In the genomic region with DNA sequence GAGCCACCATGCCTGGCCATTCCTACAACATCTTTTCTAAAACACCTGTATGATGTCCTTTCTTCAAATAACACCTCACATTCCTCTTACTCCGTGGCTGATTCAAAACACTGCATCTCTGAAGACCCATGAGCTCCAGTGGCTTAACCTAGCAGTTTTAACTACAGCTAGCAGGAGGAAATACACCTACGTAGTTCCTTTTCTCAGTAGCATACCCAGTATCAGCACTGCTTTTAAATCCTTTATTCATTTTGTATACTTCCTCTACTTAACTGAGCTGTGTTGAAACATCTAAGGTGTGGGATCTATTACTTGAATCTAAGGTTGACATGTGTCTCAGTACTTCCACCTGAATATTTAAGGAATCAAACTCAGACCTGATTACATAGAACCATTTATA, we compare ENCODE assay signal across 22 cellular contexts.
DNase-seq lines count a peak whose midpoint lies in the region; ATAC-seq and TF ChIP-seq lines count a peak whose summit lies in the region.
"Had no signal": no experiment of that assay in that cellular context is flagged by ENCODE, and none has a peak within 500 bp of the region (broad histone marks: within the 10 kb centered on the region; RNA-seq: fewer than 3 reads in every experiment).

No MANE protein-coding gene starts in this region.

- H3K4me1 Mint-ChIP-seq in activated T-helper 1 cell treated with anti-CD3 and anti-CD28 coated beads, Interleukin-12 subunit alpha, Interleukin-12 subunit beta, Interleukin-2, Interleukin-4 antibody, amounts not matched to agents 30 ng/mL and 10 ng/mL and 1 ng/mL, durations not matched to agents 14 hours and 24 hours and 36 hours (ENCODE audit: low read depth): peaks cover 11% of the 10 kb centered on the region
- H3K4me1 Mint-ChIP-seq: B cell had no signal

- ATAC-seq in GM18519 (IDR thresholded peaks at IDR 0.05; ENCODE audit: low FRiP score, unreplicated experiment) (peak; percentile 65), GM21360 (IDR thresholded peaks at IDR 0.05; ENCODE audit: unreplicated experiment) (peak; percentile 64), HG03432 (IDR thresholded peaks at IDR 0.05; ENCODE audit: unreplicated experiment) (peak; percentile 70), esophagus mucosa (peak; percentile 51), left cardiac atrium (no peak), SK-N-SH treated with all-trans-retinoic acid at 6 μM for 48 hours (no peak)
- ATAC-seq: A549, Right ventricle myocardium inferior had no signal

- intact Hi-C loops in activated T-helper 1 cell treated with anti-CD3 and anti-CD28 coated beads, Interleukin-12 subunit alpha, Interleukin-12 subunit beta, Interleukin-2, Interleukin-4 antibody, amounts not matched to agents 30 ng/mL and 10 ng/mL and 1 ng/mL, durations not matched to agents 14 hours and 24 hours and 36 hours (cut with micrococcal nuclease): no loop called here
- intact Hi-C loops in left cardiac atrium (cut with DNase I): no loop called here

- H3K27ac Mint-ChIP-seq in activated T-helper 1 cell treated with anti-CD3 and anti-CD28 coated beads, Interleukin-12 subunit alpha, Interleukin-12 subunit beta, Interleukin-2, Interleukin-4 antibody, amounts not matched to agents 30 ng/mL and 10 ng/mL and 1 ng/mL, durations not matched to agents 14 hours and 24 hours and 36 hours: no peak overlapping the region
- H3K27ac Mint-ChIP-seq: B cell, CD14-positive monocyte had no signal

- H3K9me3 Mint-ChIP-seq in activated T-helper 1 cell treated with anti-CD3 and anti-CD28 coated beads, Interleukin-12 subunit alpha, Interleukin-12 subunit beta, Interleukin-2, Interleukin-4 antibody, amounts not matched to agents 30 ng/mL and 10 ng/mL and 1 ng/mL, durations not matched to agents 14 hours and 24 hours and 36 hours: no peaks in the 10 kb centered on the region
- H3K9me3 Mint-ChIP-seq: CD14-positive monocyte had no signal

- DNase-seq in activated T-helper 1 cell treated with anti-CD3 and anti-CD28 coated beads, Interleukin-12 subunit alpha, Interleukin-12 subunit beta, Interleukin-2, Interleukin-4 antibody, amounts not matched to agents 30 ng/mL and 10 ng/mL and 1 ng/mL, durations not matched to agents 14 hours and 24 hours and 36 hours (ENCODE audit: low spot score): no peak
- DNase-seq in left cardiac atrium: no peak
- DNase-seq: GDM1; IMR-90; NCI-H1105 treated with DMSO at 0.1 percent for 48 hours; NCI-H1694; NCI-H2081; NCI-H2171; NCI-H345; NCI-H524; NCI-H774; NK-92 treated with Interleukin-12 subunit alpha and Interleukin-12 subunit beta, amount 100 ng/mL, for 24 hours; Peyer's patch had no signal

- H3K27me3 Mint-ChIP-seq in activated T-helper 1 cell treated with anti-CD3 and anti-CD28 coated beads, Interleukin-12 subunit alpha, Interleukin-12 subunit beta, Interleukin-2, Interleukin-4 antibody, amounts not matched to agents 30 ng/mL and 10 ng/mL and 1 ng/mL, durations not matched to agents 14 hours and 24 hours and 36 hours (ENCODE audit: insufficient read depth): peaks cover 16% of the 10 kb centered on the region

- H3K4me3 Mint-ChIP-seq in activated T-helper 1 cell treated with anti-CD3 and anti-CD28 coated beads, Interleukin-12 subunit alpha, Interleukin-12 subunit beta, Interleukin-2, Interleukin-4 antibody, amounts not matched to agents 30 ng/mL and 10 ng/mL and 1 ng/mL, durations not matched to agents 14 hours and 24 hours and 36 hours: no peak overlapping the region
- H3K4me3 Mint-ChIP-seq: B cell, CD14-positive monocyte had no signal

- H3K36me3 Mint-ChIP-seq in activated T-helper 1 cell treated with anti-CD3 and anti-CD28 coated beads, Interleukin-12 subunit alpha, Interleukin-12 subunit beta, Interleukin-2, Interleukin-4 antibody, amounts not matched to agents 30 ng/mL and 10 ng/mL and 1 ng/mL, durations not matched to agents 14 hours and 24 hours and 36 hours (ENCODE audit: low read depth): no peaks in the 10 kb centered on the region
- H3K36me3 Mint-ChIP-seq: CD14-positive monocyte had no signal

TF ChIP-seq in SK-N-SH treated with all-trans-retinoic acid at 6 μM for 48 hours, 23 proteins besides CTCF, POLR2A, EP300 and RAD21:
- no peak for TF ChIP-seq ZC3H10 (CRISPR knock-in tag; IDR thresholded peaks at IDR 0.05)

Comparison
In these comparisons a context has a peak if more than half of its experiments do, and no peak if none do; other contexts are left out.
1. ATAC-seq: peak in GM18519 (single experiment), GM21360 (single experiment), HG03432 (single experiment) and esophagus mucosa (single experiment); none in left cardiac atrium (0 of 2) and SK-N-SH treated with all-trans-retinoic acid at 6 μM for 48 hours (single experiment).